Comparison of ENCODE assay signal across 8 cellular contexts in the genomic region with DNA sequence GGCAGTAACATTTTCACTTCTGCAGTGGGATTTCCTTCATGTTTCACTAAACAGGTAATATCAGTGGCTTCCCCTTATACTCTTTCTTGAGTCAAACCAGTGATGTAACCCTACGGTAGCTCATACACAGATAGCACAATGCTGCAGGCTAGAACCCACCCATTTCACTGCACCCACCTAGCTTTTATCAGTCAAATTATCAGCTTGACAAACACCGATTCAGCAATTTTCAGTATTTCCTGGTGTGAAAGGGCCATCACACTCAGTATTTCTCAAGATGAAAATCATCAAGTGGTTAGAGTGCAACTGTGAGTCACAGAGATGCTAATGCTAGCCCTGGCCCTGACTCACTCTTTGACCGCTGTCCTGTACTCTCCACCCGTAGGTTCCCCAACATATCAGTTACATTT.
DNase-seq lines count a peak whose midpoint lies in the region; ATAC-seq, FAIRE-seq and TF ChIP-seq lines count a peak whose summit lies in the region.

No MANE protein-coding gene starts in this region.

- DNase-seq in MCF 10A (ENCODE audit: unreplicated experiment) (peak; percentile 75), breast epithelium (ENCODE audit: low spot score in 2 of 2) (no peak), UCSD-AML1 (lab: John Stamatoyannopoulos, UW; ENCODE audit: unreplicated experiment) (peak; percentile 22), left lung (peak in 1 of 2 donors; percentile 45), Ammon's horn (ENCODE audit: low spot score) (no peak), frontal cortex (ENCODE audit: low spot score in 2 of 2) (no peak), substantia nigra (lab: John Stamatoyannopoulos, UW) (no peak)

- ATAC-seq in HG03139 (IDR thresholded peaks at IDR 0.05; ENCODE audit: unreplicated experiment) = peak; percentile 34
- peak; percentile 87 for ATAC-seq in left lung

- H3K4me1 Mint-ChIP-seq in MCF 10A (ENCODE audit: insufficient read depth, unreplicated experiment) = peaks cover 4% of the 10 kb centered on the region

- H3K4me3 ChIP-seq in breast epithelium = no peak overlapping the region
- H3K4me3 ChIP-seq in left lung = no peak overlapping the region

- FAIRE-seq in frontal cortex (lab: Jason Lieb, UNC) = no peak

- H3K27me3 ChIP-seq in breast epithelium = no peaks in the 10 kb centered on the region
- H3K27me3 ChIP-seq in left lung = no peaks in the 10 kb centered on the region

- H3K36me3 ChIP-seq in breast epithelium = no peaks in the 10 kb centered on the region
- H3K36me3 ChIP-seq in left lung = no peaks in the 10 kb centered on the region

- no peaks in the 10 kb centered on the region for H3K9me3 Mint-ChIP-seq in MCF 10A (ENCODE audit: unreplicated experiment)

- no peak overlapping the region for H3K4me3 Mint-ChIP-seq in MCF 10A (ENCODE audit: unreplicated experiment)

- no peaks in the 10 kb centered on the region for H3K27me3 Mint-ChIP-seq in MCF 10A (ENCODE audit: insufficient read depth, unreplicated experiment)

- POLR2A ChIA-PET in MCF 10A (lab: Yijun Ruan, JAX) = interaction anchor here (0.6 to 1.7 kb wide), 11 partner anchors 9 to 242 kb away, joined by 3 to 7 read pairs (median 3); partner anchors contain the start of gene PTGER4

- CTCF ChIA-PET in MCF 10A (lab: Yijun Ruan, JAX) = interaction anchor here (0.6 to 1.1 kb wide), 5 partner anchors 9 to 488 kb away, joined by 3 to 4 read pairs (median 3); no protein-coding TSS in a partner anchor

- TF ChIP-seq CTCF in MCF 10A (IDR thresholded peaks at IDR 0.05; ENCODE audit: unreplicated experiment) (no peak), breast epithelium (IDR thresholded peaks at IDR 0.05) (no peak), left lung (IDR thresholded peaks at IDR 0.05) (no peak)

- H3K9me3 ChIP-seq in breast epithelium (no peaks in the 10 kb centered on the region), left lung (no peaks in the 10 kb centered on the region)

- no TSS peak for BruUV-seq in MCF 10A (replicated peaks; lab: Mats Ljungman, UMichigan)

- H3K27ac ChIP-seq in breast epithelium (no peak overlapping the region), left lung (peak overlapping the region in 1 of 2 donors; percentile 55), substantia nigra (ENCODE audit: low read depth, low read length, poor library complexity, severe bottlenecking) (no peak overlapping the region)

- H3K36me3 Mint-ChIP-seq in MCF 10A (ENCODE audit: insufficient read depth, unreplicated experiment) = no peaks in the 10 kb centered on the region

- no peak overlapping the region for H3K27ac Mint-ChIP-seq in MCF 10A (ENCODE audit: low read depth, unreplicated experiment)

- intact Hi-C loops in MCF 10A (cut with micrococcal nuclease) (no loop called here), breast epithelium (cut with DNase I; ENCODE audit: low total_unique reads) (no loop called here), left lung (cut with DNase I) (no loop called here)

- TF ChIP-seq POLR2A in breast epithelium (IDR thresholded peaks at IDR 0.05) = no peak

- no peaks in the 10 kb centered on the region for H3K4me1 ChIP-seq in breast epithelium
- peaks cover 0 to 14% of the 10 kb centered on the region in 2 donors for H3K4me1 ChIP-seq in left lung

Comparison
In these comparisons a context has a peak if more than half of its experiments do, and no peak if none do; other contexts are left out.
1. DNase-seq: peak in MCF 10A (single experiment) and UCSD-AML1 (single experiment); none in breast epithelium (0 of 2), Ammon's horn (single experiment), frontal cortex (0 of 2) and substantia nigra (0 of 49).